24 cellular contexts compared by ENCODE assay signal in the genomic region with DNA sequence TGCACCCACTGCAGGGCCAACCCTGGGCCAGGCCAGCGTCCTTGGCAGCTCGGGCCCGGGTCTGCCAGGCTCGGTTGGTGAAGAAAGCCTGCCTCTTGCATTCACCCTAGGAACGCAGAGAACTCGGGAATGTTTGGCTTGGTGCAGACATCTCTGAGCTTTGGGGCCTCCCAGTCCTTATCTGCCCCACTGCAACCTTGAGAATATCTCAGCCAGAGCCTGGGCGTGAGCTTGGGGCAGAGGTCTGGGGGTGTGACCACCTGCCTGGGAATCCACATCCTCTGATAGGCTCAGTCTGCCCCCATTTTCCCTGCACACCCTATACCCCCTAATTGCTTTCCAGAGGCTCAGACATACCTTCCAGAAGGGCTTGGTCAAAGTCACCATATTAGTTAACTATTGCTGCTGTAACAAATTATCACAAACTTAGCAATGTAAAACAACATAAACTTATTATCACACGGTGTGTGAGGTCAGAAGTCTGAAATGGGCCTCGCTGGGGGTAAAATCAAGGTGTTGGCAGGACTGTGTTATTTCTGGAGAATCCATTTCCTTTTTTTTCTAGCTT. TPM values are rescaled to one million over a fixed set of nuclear protein-coding genes. Genes with fewer than 3 reads are reported as not detected.
"Had no signal": no experiment of that assay in that cellular context is flagged by ENCODE, and none has a peak within 500 bp of the region (broad histone marks: within the 10 kb centered on the region; RNA-seq: fewer than 3 reads in every experiment).

No MANE protein-coding gene starts in this region.

- FAIRE-seq: HTR-8/SVneo had no signal

- H3K36me3 ChIP-seq: MG63 had no signal

- H3K27ac ChIP-seq: HL-60, RWPE1 had no signal

- H3K4me3 ChIP-seq: MG63 had no signal

- H3K27me3 ChIP-seq: MG63 had no signal

- DNase-seq: Karpas-422, KG1, MG63, NCI-H1092, NCI-H1105 treated with DMSO at 0.1 percent for 48 hours, NCI-H1436, NCI-H187, NCI-H2029, NCI-H2081 treated with DMSO at 0.1 percent for 48 hours, NCI-H2171, NCI-H226, NCI-H446, NCI-H510A, NCI-H524 treated with DMSO at 0.1 percent for 48 hours, NCI-H69, NCI-H774, PC-3, SHP77, SK-N-SH had no signal

- H3K9me3 ChIP-seq: MG63, SK-N-SH had no signal

- H3K4me2 ChIP-seq: SK-N-SH had no signal

- H3K9ac ChIP-seq: SK-N-SH had no signal

- ATAC-seq: Panc1, PC-3 had no signal

RNA-seq across cellular contexts. Expression of gene ZNF423, which starts 30.7 kb away (rescaled TPM):
- total RNA-seq: PC-3, SK-MEL-5 had no signal
